ENCODE assay signal across 1 cellular context in genomic region chr21:31654821-31655220, GRCh38.
A peak's percentile ranks its signal among the peaks of the same experiment; 100 is the strongest.
TF ChIP-seq lines count a peak whose summit lies in the region.

No MANE protein-coding gene starts in this region.

TF ChIP-seq in K562, 482 proteins besides CTCF, POLR2A, EP300 and RAD21:
- TF ChIP-seq NFYB (IDR thresholded peaks at IDR 0.05; ENCODE audit: extremely low read depth, insufficient read length) = peak; percentile 18
